29 cellular contexts compared by ENCODE assay signal in genomic region chr16:5030251-5030870, GRCh38. TPM values are rescaled to one million over a fixed set of nuclear protein-coding genes. Genes with fewer than 3 reads are reported as not detected.
"Had no signal": no experiment of that assay in that cellular context is flagged by ENCODE, and none has a peak within 500 bp of the region (broad histone marks: within the 10 kb centered on the region; RNA-seq: fewer than 3 reads in every experiment).

No MANE protein-coding gene starts in this region.

- H3K9me3 ChIP-seq: esophagus muscularis mucosa, gastrocnemius medialis, heart right ventricle, left ventricle myocardium inferior, ovary, prostate gland, spleen, testis, tibial nerve, upper lobe of right lung had no signal

- H3K27ac ChIP-seq: cardiac muscle cell, epithelial cell of prostate, esophagus muscularis mucosa, gastrocnemius medialis, heart right ventricle, left ventricle myocardium inferior, ovary, prostate gland, spleen, testis, tibial nerve, upper lobe of right lung had no signal

- H3K27me3 ChIP-seq: cardiac muscle cell, esophagus muscularis mucosa, gastrocnemius medialis, heart right ventricle, ovary, spleen, testis, tibial nerve, upper lobe of right lung had no signal

- H3K9me3 Mint-ChIP-seq: naive B cell; nephron progenitor cell; stimulated activated memory B cell treated with anti-CD40 and anti-IgM and Interleukin-4, amounts not matched to agents 10 μg/mL and 1 μg/mL and 100 μg/mL, for 72 hours; stimulated activated naive CD8-positive, alpha-beta T cell treated with anti-CD3 and anti-CD28 coated beads, Interleukin-15, Interleukin-2, amounts not matched to agents 100 ng/mL and 50 ng/mL, for 24 hours had no signal

- ATAC-seq: gastrocnemius medialis; heart right ventricle; sciatic nerve; stimulated activated memory B cell treated with anti-CD40 and anti-IgM and Interleukin-4, amounts not matched to agents 10 μg/mL and 1 μg/mL and 100 μg/mL, for 72 hours; upper lobe of right lung had no signal

- DNase-seq: dermis blood vessel endothelial cell; effector CD8-positive, alpha-beta T cell; gastrocnemius medialis; heart right ventricle; hypothalamus; islet precursor cell; left ventricle myocardium inferior; mesenchymal stem cell; midbrain; naive B cell; nephron progenitor cell; retina; stimulated activated CD4-positive, alpha-beta T cell treated with anti-CD3 and anti-CD28 coated beads, Interleukin-15, amount 100 ng/mL, for 24 hours; stimulated activated CD4-positive, alpha-beta T cell treated with anti-CD3 and anti-CD28 coated beads, Interleukin-1b, Interleukin-23, amount 100 ng/mL, for 48 hours; stimulated activated CD4-positive, alpha-beta T cell treated with anti-CD3 and anti-CD28 coated beads, Interleukin-4, amount 100 ng/mL, for 24 hours; testis; upper lobe of right lung had no signal

- H3K27ac Mint-ChIP-seq: nephron progenitor cell; stimulated activated memory B cell treated with anti-CD40 and anti-IgM and Interleukin-4, amounts not matched to agents 10 μg/mL and 1 μg/mL and 100 μg/mL, for 72 hours; stimulated activated naive CD8-positive, alpha-beta T cell treated with anti-CD3 and anti-CD28 coated beads, Interleukin-15, Interleukin-2, amounts not matched to agents 100 ng/mL and 50 ng/mL, for 24 hours had no signal

- H3K27me3 Mint-ChIP-seq: naive B cell; stimulated activated memory B cell treated with anti-CD40 and anti-IgM and Interleukin-4, amounts not matched to agents 10 μg/mL and 1 μg/mL and 100 μg/mL, for 72 hours; stimulated activated naive CD8-positive, alpha-beta T cell treated with anti-CD3 and anti-CD28 coated beads, Interleukin-15, Interleukin-2, amounts not matched to agents 100 ng/mL and 50 ng/mL, for 24 hours had no signal

- H3K4me3 ChIP-seq: cardiac muscle cell, esophagus muscularis mucosa, gastrocnemius medialis, heart right ventricle, left ventricle myocardium inferior, lung, ovary, prostate gland, spleen, testis, tibial nerve, upper lobe of right lung had no signal

- H3K4me3 Mint-ChIP-seq: nephron progenitor cell; stimulated activated memory B cell treated with anti-CD40 and anti-IgM and Interleukin-4, amounts not matched to agents 10 μg/mL and 1 μg/mL and 100 μg/mL, for 72 hours; stimulated activated naive CD8-positive, alpha-beta T cell treated with anti-CD3 and anti-CD28 coated beads, Interleukin-15, Interleukin-2, amounts not matched to agents 100 ng/mL and 50 ng/mL, for 24 hours had no signal

- H3K36me3 ChIP-seq: cardiac muscle cell, ovary, prostate gland, upper lobe of right lung had no signal

RNA-seq across cellular contexts. Expression of gene C16orf89, which starts 35.4 kb away (rescaled TPM):
- total RNA-seq: cardiac muscle cell, dermis blood vessel endothelial cell, fibroblast of villous mesenchyme, gastrocnemius medialis had no signal
